Comparison of ENCODE assay signal across 8 cellular contexts in genomic region chr10:119542357-119542989, GRCh38. TPM values are rescaled to one million over a fixed set of nuclear protein-coding genes. Genes with fewer than 3 reads are reported as not detected.
DNase-seq lines count a peak whose midpoint lies in the region; ATAC-seq, FAIRE-seq and TF ChIP-seq lines count a peak whose summit lies in the region.

TSS of gene RGS10 (minus strand) at chr10:119542719. CDS start at chr10:119542638, 81 bp downstream.

- H3K36me3 ChIP-seq in HUES64 (ENCODE audit: insufficient read depth, low read length) (no peaks in the 10 kb centered on the region), astrocyte (ENCODE audit: insufficient read depth, low read length) (no peaks in the 10 kb centered on the region), iPS-15b (ENCODE audit: control insufficient read depth, insufficient read depth, low read length) (no peaks in the 10 kb centered on the region), skeletal muscle tissue (ENCODE audit: control insufficient read depth in 3 of 3, insufficient read depth in 3 of 3, low read length in 3 of 3) (no peaks in the 10 kb centered on the region)

- TF ChIP-seq CTCF in astrocyte (IDR thresholded peaks at IDR 0.05; ENCODE audit: insufficient read depth, low read depth, low read length) = no peak

- peak within 1 kb of the TSS; percentile 62 for H3K4me3 ChIP-seq in HUES64 (ENCODE audit: low read length)
- H3K4me3 ChIP-seq in astrocyte (ENCODE audit: insufficient read depth, low read depth, low read length) = peak within 1 kb of the TSS; percentile 68
- H3K4me3 ChIP-seq in iPS-15b (ENCODE audit: low read depth, low read length) = peak within 1 kb of the TSS; percentile 76
- peak within 1 kb of the TSS; percentile 65 to 72 (median 68) for H3K4me3 ChIP-seq in skeletal muscle tissue (ENCODE audit: low read length in 3 of 3)

- H3K9ac ChIP-seq in HUES64 (ENCODE audit: low read depth, low read length) (peak within 1 kb of the TSS; percentile 62), astrocyte (ENCODE audit: low read length) (peak within 1 kb of the TSS; percentile 71), iPS-15b (ENCODE audit: low read depth, low read length) (no peak within 1 kb of the TSS), skeletal muscle tissue (ENCODE audit: low read depth in 1 of 3, low read length in 3 of 3) (peak within 1 kb of the TSS in 2 of 3 donors; percentile 59 to 60)

- peak within 1 kb of the TSS; percentile 82 for H2AFZ ChIP-seq in astrocyte (ENCODE audit: low read depth, low read length)

- peaks cover 49% of the 10 kb centered on the region for H3K79me2 ChIP-seq in astrocyte (ENCODE audit: insufficient read depth, low read length)

- H3K27ac Mint-ChIP-seq in T-helper 17 cell (peak within 1 kb of the TSS; percentile 75), astrocyte (ENCODE audit: unreplicated experiment) (peak within 1 kb of the TSS; percentile 67)

- peaks cover under 1% of the 10 kb centered on the region for H3K9me3 Mint-ChIP-seq in astrocyte (ENCODE audit: unreplicated experiment)

- peaks cover 2% of the 10 kb centered on the region for H3K27me3 Mint-ChIP-seq in T-helper 17 cell
- peaks cover 10% of the 10 kb centered on the region for H3K27me3 Mint-ChIP-seq in astrocyte (ENCODE audit: low read depth, unreplicated experiment)

- H3K4me2 ChIP-seq in astrocyte (ENCODE audit: low read length) = peak within 1 kb of the TSS; percentile 90

- H3K36me3 Mint-ChIP-seq in T-helper 17 cell (ENCODE audit: low read depth) (peaks cover 2% of the 10 kb centered on the region), astrocyte (ENCODE audit: low read depth, unreplicated experiment) (no peaks in the 10 kb centered on the region)

- H3K4me1 ChIP-seq in HUES64 (ENCODE audit: insufficient read depth, low read length) (no peaks in the 10 kb centered on the region), astrocyte (ENCODE audit: insufficient read depth, low read length) (peaks cover 32% of the 10 kb centered on the region), iPS-15b (ENCODE audit: control insufficient read depth, insufficient read depth, low read length) (peaks cover 3% of the 10 kb centered on the region), skeletal muscle tissue (ENCODE audit: control insufficient read depth in 3 of 3, insufficient read depth in 3 of 3, low read length in 3 of 3) (peaks cover 6 to 20% (median 7%) of the 10 kb centered on the region in 3 donors)

- no peaks in the 10 kb centered on the region for H3K9me3 ChIP-seq in HUES64 (ENCODE audit: insufficient read depth, low read depth, low read length)
- no peaks in the 10 kb centered on the region for H3K9me3 ChIP-seq in T-helper 17 cell (ENCODE audit: control insufficient read depth, low read length, poor library complexity, severe bottlenecking)
- H3K9me3 ChIP-seq in astrocyte (ENCODE audit: insufficient read depth, low read depth, low read length) = no peaks in the 10 kb centered on the region
- H3K9me3 ChIP-seq in iPS-15b (ENCODE audit: control insufficient read depth, insufficient read depth, low read length) = no peaks in the 10 kb centered on the region
- no peaks in the 10 kb centered on the region for H3K9me3 ChIP-seq in skeletal muscle tissue (ENCODE audit: control insufficient read depth in 3 of 3, low read length in 3 of 3)

- H3K4me3 Mint-ChIP-seq in T-helper 17 cell (peak within 1 kb of the TSS; percentile 97), astrocyte (ENCODE audit: unreplicated experiment) (peak within 1 kb of the TSS; percentile 91)

- H3K27ac ChIP-seq in HUES64 (ENCODE audit: low read depth, low read length) = no peak within 1 kb of the TSS
- peak within 1 kb of the TSS; percentile 40 for H3K27ac ChIP-seq in astrocyte (ENCODE audit: low read depth, low read length)
- H3K27ac ChIP-seq in skeletal muscle tissue (ENCODE audit: low read depth, low read length) = no peak within 1 kb of the TSS

- ATAC-seq in GM21447 (IDR thresholded peaks at IDR 0.05; ENCODE audit: unreplicated experiment) (peak; percentile 71), T-helper 17 cell (peak; percentile 83)

- H4K20me1 ChIP-seq in astrocyte (ENCODE audit: insufficient read depth, low read length) = peaks cover 43% of the 10 kb centered on the region

- under 1% methylated on average over 77 of the region's 77 CpGs for WGBS in HUES64

- peaks cover 40% of the 10 kb centered on the region for H3K4me1 Mint-ChIP-seq in T-helper 17 cell
- H3K4me1 Mint-ChIP-seq in astrocyte (ENCODE audit: low read depth, unreplicated experiment) = peaks cover 13% of the 10 kb centered on the region

- H3K27me3 ChIP-seq in HUES64 (ENCODE audit: insufficient read depth, low read length) = peaks cover 55% of the 10 kb centered on the region
- no peaks in the 10 kb centered on the region for H3K27me3 ChIP-seq in astrocyte (ENCODE audit: insufficient read depth, low read length)
- H3K27me3 ChIP-seq in iPS-15b (ENCODE audit: control insufficient read depth, insufficient read depth, low read length) = peaks cover 25% of the 10 kb centered on the region
- H3K27me3 ChIP-seq in skeletal muscle tissue (ENCODE audit: control insufficient read depth in 3 of 3, insufficient read depth in 3 of 3, low read length in 3 of 3) = peaks cover 0 to 8% (median 2%) of the 10 kb centered on the region in 3 donors

- DNase-seq in DMS53 (lab: John Stamatoyannopoulos, UW) (peak; percentile 70), T-helper 17 cell (peak; percentile 63 to 68 (median 67)), astrocyte (ENCODE audit: low read depth) (peak; percentile 69), NCI-H2107 treated with DMSO at 0.1 percent for 48 hours (lab: John Stamatoyannopoulos, UW; ENCODE audit: unreplicated experiment) (no peak)

- no peak for FAIRE-seq in astrocyte (lab: Jason Lieb, UNC)

RNA-seq across cellular contexts. Expression of gene RGS10, which starts in this region (rescaled TPM):
- 7.8 TPM for polyA plus RNA-seq in HUES64 (2013, experiment 1 of 2)
- polyA plus RNA-seq in HUES64 (2013, experiment 2 of 2) = 12.0 TPM
- total RNA-seq in T-helper 17 cell (100 to 1,000 TPM in 1 of 2 donors, 10 to 100 TPM in 1; 64.7 to 135 TPM), astrocyte (40.0 and 40.1 TPM in 2 replicates), skeletal muscle tissue (39.7 TPM)
